ENCODE assay signal across 25 cellular contexts in the genomic region with DNA sequence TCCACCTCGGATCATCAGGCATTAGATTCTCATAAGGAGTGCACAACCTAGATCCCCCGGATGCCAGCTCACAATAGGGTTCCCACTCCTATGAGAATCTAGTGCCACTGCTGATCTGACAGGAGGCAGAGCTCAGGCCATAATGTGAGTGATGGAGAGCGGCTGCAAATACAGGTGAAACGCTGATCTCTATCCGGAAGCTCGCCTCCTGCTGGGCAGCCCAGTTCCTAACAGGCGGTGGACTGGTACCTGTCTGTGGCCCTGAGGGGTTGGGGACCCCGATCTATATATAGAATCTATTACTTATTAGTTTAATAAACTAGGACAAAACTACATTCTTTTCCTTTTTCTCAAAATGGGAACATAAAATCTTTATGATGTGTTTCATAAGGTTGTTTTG.
A peak's percentile ranks its signal among the peaks of the same experiment; 100 is the strongest.
DNase-seq lines count a peak whose midpoint lies in the region; ATAC-seq and TF ChIP-seq lines count a peak whose summit lies in the region.
"Had no signal": no experiment of that assay in that cellular context is flagged by ENCODE, and none has a peak within 500 bp of the region (broad histone marks: within the 10 kb centered on the region; RNA-seq: fewer than 3 reads in every experiment).

No MANE protein-coding gene starts in this region.

- WGBS in H9 (ENCODE audit: extremely low coverage, insufficient read length, low lambda C conversion rate) = no CpG with 5 or more reads among the region's 8 CpGs

- no peak overlapping the region for H3K27ac Mint-ChIP-seq in H9
- H3K27ac Mint-ChIP-seq in activated CD8-positive, alpha-beta memory T cell treated with anti-CD3 and anti-CD28 coated beads, Interleukin-2, amount 10 ng/mL, durations not matched to agents 7 days and 5 days = no peak overlapping the region
- H3K27ac Mint-ChIP-seq in natural killer cell = no peak overlapping the region
- H3K27ac Mint-ChIP-seq: activated naive CD4-positive, alpha-beta T cell treated with anti-CD3 and anti-CD28 coated beads, Interleukin-2, amount 50 U/mL, for 72 hours; activated T-helper 17 cell treated with anti-CD3 and anti-CD28 coated beads, Interleukin-2, amount 50 U/mL, for 72 hours; memory B cell; T-helper 2 cell treated with Interferon-gamma antibody and Interleukin-4, amounts not matched to agents 5 μg/mL and 100 μg/mL, for 36 hours had no signal

- no peak overlapping the region for H3K27ac ChIP-seq in H9 (ENCODE audit: insufficient read length, low read depth, low read length)
- no peak overlapping the region for H3K27ac ChIP-seq in WERI-Rb-1
- H3K27ac ChIP-seq: ascending aorta; BLaER1 treated with 17β-estradiol and CSF1 and Interleukin-3, amounts not matched to agents 10 nM and 100 nM; skin epidermis had no signal

- H3K23ac ChIP-seq in H9 (ENCODE audit: insufficient read length, low read depth, low read length) = no peak overlapping the region

- H3K27me3 Mint-ChIP-seq in H9 (ENCODE audit: low read depth) (no peaks in the 10 kb centered on the region), natural killer cell (ENCODE audit: low read depth in 2 of 2) (no peaks in the 10 kb centered on the region)
- H3K27me3 Mint-ChIP-seq in activated CD8-positive, alpha-beta memory T cell treated with anti-CD3 and anti-CD28 coated beads, Interleukin-2, amount 10 ng/mL, durations not matched to agents 7 days and 5 days = no peaks in the 10 kb centered on the region
- H3K27me3 Mint-ChIP-seq: activated T-helper 17 cell treated with anti-CD3 and anti-CD28 coated beads, Interleukin-2, amount 50 U/mL, for 72 hours; memory B cell had no signal

- H3K36me3 ChIP-seq in BE2C (no peaks in the 10 kb centered on the region), WERI-Rb-1 (no peaks in the 10 kb centered on the region)
- H3K36me3 ChIP-seq: ascending aorta; BLaER1 treated with 17β-estradiol and CSF1 and Interleukin-3, amounts not matched to agents 10 nM and 100 nM; MG63 had no signal

- no peak overlapping the region for H3K9ac ChIP-seq in H9 (ENCODE audit: extremely low read depth, insufficient read length, low read length)
- H3K9ac ChIP-seq: BLaER1 treated with 17β-estradiol and CSF1 and Interleukin-3, amounts not matched to agents 10 nM and 100 nM had no signal

- no peaks in the 10 kb centered on the region for H3K23me2 ChIP-seq in H9 (ENCODE audit: insufficient read length, low read depth, low read length, poor library complexity, severe bottlenecking)

- H4K91ac ChIP-seq in H9 (ENCODE audit: insufficient read length, low read depth, low read length) = no peak overlapping the region

- H3K4me1 ChIP-seq in BE2C (peaks cover 5% of the 10 kb centered on the region), H9 (ENCODE audit: insufficient read depth, low read length) (no peaks in the 10 kb centered on the region)
- H3K4me1 ChIP-seq: ascending aorta had no signal

- H2AFZ ChIP-seq in H9 (ENCODE audit: low read length) = no peak overlapping the region

- H3K56ac ChIP-seq in H9 (ENCODE audit: insufficient read length, low read depth, low read length) = no peak overlapping the region

- ATAC-seq in activated CD8-positive, alpha-beta memory T cell treated with anti-CD3 and anti-CD28 coated beads, Interleukin-2, amount 10 ng/mL, durations not matched to agents 7 days and 5 days = no peak
- ATAC-seq in HG03095 (IDR thresholded peaks at IDR 0.05; ENCODE audit: unreplicated experiment) = no peak
- no peak for ATAC-seq in natural killer cell
- ATAC-seq: activated naive CD4-positive, alpha-beta T cell treated with anti-CD3 and anti-CD28 coated beads, Interleukin-2, amount 50 U/mL, for 72 hours; activated T-helper 17 cell treated with anti-CD3 and anti-CD28 coated beads, Interleukin-2, amount 50 U/mL, for 72 hours; left colon had no signal

- no peak overlapping the region for H3K4me3 ChIP-seq in BE2C (ENCODE audit: low read depth, low read length)
- H3K4me3 ChIP-seq in WERI-Rb-1 (ENCODE audit: low read depth, low read length) = no peak overlapping the region
- H3K4me3 ChIP-seq: ascending aorta; BLaER1 treated with 17β-estradiol and CSF1 and Interleukin-3, amounts not matched to agents 10 nM and 100 nM; MG63; skin epidermis had no signal

- intact Hi-C loops in natural killer cell (cut with micrococcal nuclease) = no loop called here

- H3K4me2 ChIP-seq in H9 (ENCODE audit: insufficient read depth, insufficient read length, low read length) = no peak overlapping the region

- peaks cover 0 to 14% (median 3%) of the 10 kb centered on the region in 3 experiments; a peak in 4 of 7 replicates for H3K36me3 Mint-ChIP-seq in H9 (ENCODE audit: insufficient read depth in 1 of 3, low read depth in 3 of 3)
- H3K36me3 Mint-ChIP-seq in activated CD8-positive, alpha-beta memory T cell treated with anti-CD3 and anti-CD28 coated beads, Interleukin-2, amount 10 ng/mL, durations not matched to agents 7 days and 5 days = no peaks in the 10 kb centered on the region
- no peaks in the 10 kb centered on the region for H3K36me3 Mint-ChIP-seq in natural killer cell
- H3K36me3 Mint-ChIP-seq: activated naive CD4-positive, alpha-beta T cell treated with anti-CD3 and anti-CD28 coated beads, Interleukin-2, amount 50 U/mL, for 72 hours; memory B cell had no signal

- DNase-seq in BE2C (no peak), H9 (peak; percentile 54), WERI-Rb-1 (peak; percentile 16), iPS-NIHi11 (ENCODE audit: low spot score) (peak; percentile 30), amygdala (lab: John Stamatoyannopoulos, UW) (no peak), natural killer cell (no peak)
- no peak for DNase-seq in activated CD8-positive, alpha-beta memory T cell treated with anti-CD3 and anti-CD28 coated beads, Interleukin-2, amount 10 ng/mL, durations not matched to agents 7 days and 5 days
- DNase-seq: ACHN; central memory CD4-positive, alpha-beta T cell; DMS79 treated with DMSO at 0.1 percent for 48 hours; left colon; MG63; NCI-H2107; NCI-H524 treated with DMSO at 0.1 percent for 48 hours; nucleus accumbens; stimulated activated CD4-positive, alpha-beta T cell treated with anti-CD3 and anti-CD28 coated beads, Interleukin-2, amount 100 ng/mL, for 24 hours; substantia nigra had no signal

- no peak overlapping the region for H3K18ac ChIP-seq in H9 (ENCODE audit: insufficient read length, low read depth, low read length)

- no peak overlapping the region for H2BK12ac ChIP-seq in H9 (ENCODE audit: insufficient read length, low read depth, low read length)

- H3K14ac ChIP-seq in H9 (ENCODE audit: insufficient read depth, low read length) = no peak overlapping the region

- TF ChIP-seq CTCF in BE2C (IDR thresholded peaks at IDR 0.05; ENCODE audit: low read depth, low read length) = peak; percentile 21; the same call in 1 of the 2 replicates
- peak; percentile 67 for TF ChIP-seq CTCF in H9 (conservative IDR thresholded peaks at IDR 0.05)
- TF ChIP-seq CTCF in WERI-Rb-1 (IDR thresholded peaks at IDR 0.05; ENCODE audit: low read depth, low read length) = peak; percentile 29; the same call in 1 of the 2 replicates
- no peak for TF ChIP-seq CTCF in natural killer cell (IDR thresholded peaks at IDR 0.05)

- CTCF ChIA-PET in activated CD8-positive, alpha-beta memory T cell treated with anti-CD3 and anti-CD28 coated beads, Interleukin-2, amount 10 ng/mL, durations not matched to agents 7 days and 5 days (lab: Charles Lee) = no interaction called here

- H3K27me3 ChIP-seq in BE2C = no peaks in the 10 kb centered on the region
- no peaks in the 10 kb centered on the region for H3K27me3 ChIP-seq in H9 (ENCODE audit: insufficient read depth, low read length)
- no peaks in the 10 kb centered on the region for H3K27me3 ChIP-seq in WERI-Rb-1 (ENCODE audit: insufficient read depth, low read depth, severe bottlenecking)
- H3K27me3 ChIP-seq: ascending aorta; BLaER1 treated with 17β-estradiol and CSF1 and Interleukin-3, amounts not matched to agents 10 nM and 100 nM; MG63 had no signal

- H2AK5ac ChIP-seq in H9 (ENCODE audit: insufficient read length, low read length) = no peak overlapping the region

- no peak overlapping the region for H3T11ph ChIP-seq in H9 (ENCODE audit: low read length)

- H3K4me3 Mint-ChIP-seq in H9 = no peak overlapping the region
- H3K4me3 Mint-ChIP-seq in activated CD8-positive, alpha-beta memory T cell treated with anti-CD3 and anti-CD28 coated beads, Interleukin-2, amount 10 ng/mL, durations not matched to agents 7 days and 5 days = no peak overlapping the region
- no peak overlapping the region for H3K4me3 Mint-ChIP-seq in natural killer cell
- H3K4me3 Mint-ChIP-seq: activated T-helper 17 cell treated with anti-CD3 and anti-CD28 coated beads, Interleukin-2, amount 50 U/mL, for 72 hours; memory B cell; T-helper 2 cell treated with Interferon-gamma antibody and Interleukin-4, amounts not matched to agents 5 μg/mL and 100 μg/mL, for 36 hours had no signal

- H3K9me3 ChIP-seq in BE2C (no peaks in the 10 kb centered on the region), H9 (ENCODE audit: control insufficient read depth, low read depth, low read length) (no peaks in the 10 kb centered on the region), WERI-Rb-1 (ENCODE audit: severe bottlenecking) (no peaks in the 10 kb centered on the region)
- H3K9me3 ChIP-seq: ascending aorta, MG63 had no signal

- peaks cover 9 to 10% of the 10 kb centered on the region in 2 experiments; a peak in 4 of 5 replicates for H3K9me3 Mint-ChIP-seq in H9
- peaks cover 2% of the 10 kb centered on the region for H3K9me3 Mint-ChIP-seq in activated CD8-positive, alpha-beta memory T cell treated with anti-CD3 and anti-CD28 coated beads, Interleukin-2, amount 10 ng/mL, durations not matched to agents 7 days and 5 days (ENCODE audit: low read depth)
- H3K9me3 Mint-ChIP-seq in natural killer cell = peaks cover 3 to 4% of the 10 kb centered on the region in 2 donors
- H3K9me3 Mint-ChIP-seq: activated T-helper 17 cell treated with anti-CD3 and anti-CD28 coated beads, Interleukin-2, amount 50 U/mL, for 72 hours; memory B cell; T-helper 2 cell treated with Interferon-gamma antibody and Interleukin-4, amounts not matched to agents 5 μg/mL and 100 μg/mL, for 36 hours had no signal

- no peak overlapping the region for H4K5ac ChIP-seq in H9 (ENCODE audit: insufficient read length, low read depth, low read length)

- H3K4me1 Mint-ChIP-seq in H9 (no peaks in the 10 kb centered on the region), natural killer cell (no peaks in the 10 kb centered on the region)
- no peaks in the 10 kb centered on the region for H3K4me1 Mint-ChIP-seq in activated CD8-positive, alpha-beta memory T cell treated with anti-CD3 and anti-CD28 coated beads, Interleukin-2, amount 10 ng/mL, durations not matched to agents 7 days and 5 days
- H3K4me1 Mint-ChIP-seq: activated T-helper 17 cell treated with anti-CD3 and anti-CD28 coated beads, Interleukin-2, amount 50 U/mL, for 72 hours; memory B cell had no signal

- no peak overlapping the region for H4K8ac ChIP-seq in H9 (replicated peaks; ENCODE audit: insufficient read length, low read depth, low read length)

- H2BK120ac ChIP-seq in H9 (ENCODE audit: low read depth, low read length, poor library complexity, severe bottlenecking) = no peak overlapping the region

- no peak overlapping the region for H3K4ac ChIP-seq in H9 (ENCODE audit: low read depth, low read length)

- H3K79me1 ChIP-seq in H9 (ENCODE audit: insufficient read depth, low read depth, low read length, poor library complexity, severe bottlenecking) = no peaks in the 10 kb centered on the region

- H2BK20ac ChIP-seq in H9 (ENCODE audit: low read depth, low read length, poor library complexity, severe bottlenecking) = no peak overlapping the region

- no peak overlapping the region for H2BK15ac ChIP-seq in H9 (ENCODE audit: low read depth, low read length)

- H2BK5ac ChIP-seq in H9 (ENCODE audit: insufficient read length, low read length) = no peak overlapping the region

- H3K79me2 ChIP-seq in H9 (ENCODE audit: insufficient read depth, low read length) = no peaks in the 10 kb centered on the region

- H4K20me1 ChIP-seq in H9 (ENCODE audit: control insufficient read depth, insufficient read depth, insufficient read length) = no peaks in the 10 kb centered on the region
- H4K20me1 ChIP-seq: BLaER1 treated with 17β-estradiol and CSF1 and Interleukin-3, amounts not matched to agents 10 nM and 100 nM had no signal

Comparison
In these comparisons a context has a peak if more than half of its experiments do, and no peak if none do; other contexts are left out.
1. DNase-seq: peak in H9 (single experiment), WERI-Rb-1 (single experiment) and iPS-NIHi11 (single experiment); none in BE2C (single experiment), amygdala (0 of 56), activated CD8-positive, alpha-beta memory T cell treated with anti-CD3 and anti-CD28 coated beads, Interleukin-2, amount 10 ng/mL, durations not matched to agents 7 days and 5 days (single experiment) and natural killer cell (single experiment).